In genomic region chr18:35624140-35624539, GRCh38 we compare ENCODE assay signal across 1 cellular context.
TF ChIP-seq lines count a peak whose summit lies in the region.

No MANE protein-coding gene starts in this region.

TF ChIP-seq in IMR-90, 13 proteins besides CTCF, POLR2A, EP300 and RAD21 (continued from another document):
- TF ChIP-seq, protein P1, sequence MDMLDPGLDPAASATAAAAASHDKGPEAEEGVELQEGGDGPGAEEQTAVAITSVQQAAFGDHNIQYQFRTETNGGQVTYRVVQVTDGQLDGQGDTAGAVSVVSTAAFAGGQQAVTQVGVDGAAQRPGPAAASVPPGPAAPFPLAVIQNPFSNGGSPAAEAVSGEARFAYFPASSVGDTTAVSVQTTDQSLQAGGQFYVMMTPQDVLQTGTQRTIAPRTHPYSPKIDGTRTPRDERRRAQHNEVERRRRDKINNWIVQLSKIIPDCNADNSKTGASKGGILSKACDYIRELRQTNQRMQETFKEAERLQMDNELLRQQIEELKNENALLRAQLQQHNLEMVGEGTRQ (IDR thresholded peaks at IDR 0.05; ENCODE audit: low read depth, low read length) = no peak
- TF ChIP-seq FOS (IDR thresholded peaks at IDR 0.05; ENCODE audit: low read depth, low read length) (no peak), MXI1 (IDR thresholded peaks at IDR 0.05; ENCODE audit: borderline replicate concordance, low read depth, low read length) (no peak), SMC3 (IDR thresholded peaks at IDR 0.05; ENCODE audit: low read depth, low read length) (no peak), MAFK (IDR thresholded peaks at IDR 0.05; ENCODE audit: low read depth, low read length) (no peak), CHD1 (IDR thresholded peaks at IDR 0.05; ENCODE audit: low read depth, low read length) (no peak)
